17 cellular contexts compared by ENCODE assay signal in genomic region chr2:158395166-158395565, GRCh38.
DNase-seq lines count a peak whose midpoint lies in the region; ATAC-seq and TF ChIP-seq lines count a peak whose summit lies in the region.
"Had no signal": no experiment of that assay in that cellular context is flagged by ENCODE, and none has a peak within 500 bp of the region (broad histone marks: within the 10 kb centered on the region; RNA-seq: fewer than 3 reads in every experiment).

No MANE protein-coding gene starts in this region.

- 0% methylated on average over 1 of the region's 1 CpG for WGBS in mammary epithelial cell (ENCODE audit: low coverage, missing lambda C conversion rate)

- H3K9ac ChIP-seq in mammary epithelial cell (ENCODE audit: insufficient read depth, low read length) (no peak overlapping the region), adipocyte (ENCODE audit: low read length) (no peak overlapping the region)

- CTCF ChIA-PET in mammary epithelial cell (lab: Charles Lee; ENCODE audit: low non-redundant PET), result no interaction called here

- intact Hi-C loops in mammary epithelial cell (cut with micrococcal nuclease) (no loop called here), breast epithelium (cut with DNase I; ENCODE audit: low total_unique reads) (no loop called here), upper lobe of right lung (cut with DNase I) (no loop called here)

- H3K36me3 ChIP-seq in mammary epithelial cell (ENCODE audit: insufficient read depth, low read length), result no peaks in the 10 kb centered on the region
- H3K36me3 ChIP-seq in breast epithelium, result no peaks in the 10 kb centered on the region
- H3K36me3 ChIP-seq in adipocyte (ENCODE audit: control insufficient read depth, insufficient read depth, low read length, severe bottlenecking), result no peaks in the 10 kb centered on the region
- H3K36me3 ChIP-seq in upper lobe of right lung, result no peaks in the 10 kb centered on the region
- H3K36me3 ChIP-seq: tibial artery had no signal

- no peaks in the 10 kb centered on the region for H3K79me2 ChIP-seq in mammary epithelial cell (ENCODE audit: insufficient read depth, low read length)

- H3K27ac ChIP-seq in mammary epithelial cell (ENCODE audit: insufficient read depth, low read depth, low read length) (no peak overlapping the region), breast epithelium (no peak overlapping the region), upper lobe of right lung (no peak overlapping the region)
- H3K27ac ChIP-seq: tibial artery had no signal

- ATAC-seq in upper lobe of right lung (no peak), HG03139 (IDR thresholded peaks at IDR 0.05; ENCODE audit: unreplicated experiment) (no peak)
- ATAC-seq: sciatic nerve had no signal

- H3K4me1 ChIP-seq in mammary epithelial cell (ENCODE audit: insufficient read depth, low read length) (peaks cover 10% of the 10 kb centered on the region), breast epithelium (no peaks in the 10 kb centered on the region), adipocyte (ENCODE audit: control insufficient read depth, insufficient read depth, low read length) (no peaks in the 10 kb centered on the region), upper lobe of right lung (no peaks in the 10 kb centered on the region)
- H3K4me1 ChIP-seq: tibial artery had no signal

- no peaks in the 10 kb centered on the region for H3K27me3 ChIP-seq in mammary epithelial cell (ENCODE audit: insufficient read depth, low read length)
- no peaks in the 10 kb centered on the region for H3K27me3 ChIP-seq in breast epithelium
- no peaks in the 10 kb centered on the region for H3K27me3 ChIP-seq in adipocyte (replicated peaks; ENCODE audit: control insufficient read depth, insufficient read depth, low read length)
- no peaks in the 10 kb centered on the region for H3K27me3 ChIP-seq in upper lobe of right lung
- H3K27me3 ChIP-seq: tibial artery had no signal

- in situ Hi-C loops in mammary epithelial cell (cut with MboI; ENCODE audit: low sequenced_read_pairs in 2 of 2), result no loop called here

- H3K9me3 ChIP-seq in mammary epithelial cell (replicated peaks; ENCODE audit: insufficient read depth, low read length) (no peaks in the 10 kb centered on the region), breast epithelium (no peaks in the 10 kb centered on the region), adipocyte (ENCODE audit: control insufficient read depth, low read length) (peaks cover 4% of the 10 kb centered on the region), upper lobe of right lung (no peaks in the 10 kb centered on the region)
- H3K9me3 ChIP-seq: tibial artery had no signal

- no peaks in the 10 kb centered on the region for H4K20me1 ChIP-seq in mammary epithelial cell (ENCODE audit: insufficient read depth, low read length)

- H2AFZ ChIP-seq in mammary epithelial cell (ENCODE audit: low read depth, low read length), result peak overlapping the region; percentile 75

- no TSS peak for BruUV-seq in mammary epithelial cell (replicated peaks; lab: Mats Ljungman, UMichigan)

- DNase-seq in mammary epithelial cell (peak; percentile 72), breast epithelium (ENCODE audit: low spot score in 2 of 2) (no peak), adipocyte (ENCODE audit: low read depth) (peak; percentile 19), kidney tubule cell (ENCODE audit: low spot score) (peak; percentile 91), upper lobe of right lung (no peak), dermis blood vessel endothelial cell (no peak)
- no peak for DNase-seq in NK-92 treated with Interleukin-12 subunit alpha and Interleukin-12 subunit beta, amount 100 ng/mL, for 24 hours (lab: John Stamatoyannopoulos, UW)
- DNase-seq: activated CD4-positive, alpha-beta T cell treated with anti-CD3 and anti-CD28 coated beads for 4 hours; activated naive CD8-positive, alpha-beta T cell treated with anti-CD3 and anti-CD28 coated beads, Interleukin-2, amount 10 ng/mL, durations not matched to agents 7 days and 5 days; cerebellar nuclear complex; NCI-H1105; SHP77 treated with DMSO at 0.1 percent for 48 hours; stimulated activated CD4-positive, alpha-beta T cell treated with anti-CD3 and anti-CD28 coated beads, Interleukin-4, amount 100 ng/mL, for 1 hour; tibial artery had no signal

- dilution Hi-C loops in mammary epithelial cell (cut with HindIII; ENCODE audit: low sequenced_read_pairs), result no loop called here

- no peak overlapping the region for H3K4me2 ChIP-seq in mammary epithelial cell (ENCODE audit: insufficient read depth, low read depth, low read length)

- no peak for TF ChIP-seq POLR2A in breast epithelium (IDR thresholded peaks at IDR 0.05)

- H3K4me3 ChIP-seq in mammary epithelial cell (replicated peaks in 1 of 3; ENCODE audit: insufficient read depth in 1 of 3, low read depth in 2 of 3, low read length in 3 of 3) (no peak overlapping the region), breast epithelium (no peak overlapping the region), adipocyte (ENCODE audit: low read length) (no peak overlapping the region), upper lobe of right lung (no peak overlapping the region)
- H3K4me3 ChIP-seq: lung, tibial artery had no signal

- TF ChIP-seq CTCF in mammary epithelial cell (conservative IDR thresholded peaks at IDR 0.05 in 1 of 2, IDR thresholded peaks at IDR 0.05 in 1 of 2; ENCODE audit: extremely low read depth in 1 of 2, insufficient read depth in 1 of 2, low read depth in 1 of 2, low read length in 2 of 2), result no peak
- no peak for TF ChIP-seq CTCF in breast epithelium (IDR thresholded peaks at IDR 0.05)
- TF ChIP-seq CTCF in upper lobe of right lung (IDR thresholded peaks at IDR 0.05), result no peak

Comparison
In these comparisons a context has a peak if more than half of its experiments do, and no peak if none do; other contexts are left out.
1. DNase-seq: peak in mammary epithelial cell (single experiment), adipocyte (single experiment) and kidney tubule cell (single experiment); none in breast epithelium (0 of 2), upper lobe of right lung (single experiment), dermis blood vessel endothelial cell (single experiment) and NK-92 treated with Interleukin-12 subunit alpha and Interleukin-12 subunit beta, amount 100 ng/mL, for 24 hours (single experiment).